ENCODE assay signal across 9 cellular contexts in genomic region chr3:42411429-42411828, GRCh38. TPM values are rescaled to one million over a fixed set of nuclear protein-coding genes. Genes with fewer than 3 reads are reported as not detected.
"Had no signal": no experiment of that assay in that cellular context is flagged by ENCODE, and none has a peak within 500 bp of the region (broad histone marks: within the 10 kb centered on the region; RNA-seq: fewer than 3 reads in every experiment).

No MANE protein-coding gene starts in this region.

- H3K9me3 Mint-ChIP-seq: H9 had no signal

- H2AFZ ChIP-seq: GM23248 had no signal

- DNase-seq: GM23248, GOT3, H9, HCEC 1CT, IMR-90 had no signal

- H3K4me3 Mint-ChIP-seq: H9 had no signal

- FAIRE-seq: H54, HTR-8/SVneo, K562 had no signal

- H3K9ac ChIP-seq: GM23248 had no signal

- ATAC-seq: K562 had no signal

- H3K27ac ChIP-seq: GM23248 had no signal

- H3K4me3 ChIP-seq: GM23248, K562 had no signal

- H3K27ac Mint-ChIP-seq: H9 had no signal

RNA-seq across cellular contexts. Expression of gene LYZL4, which starts 1.0 kb away (rescaled TPM):
- total RNA-seq: GM23248, H9, HT-29, IMR-90, K562 had no signal
- polyA plus RNA-seq: GM23248, IMR-90, K562 had no signal
